Comparison of ENCODE assay signal across 8 cellular contexts in the genomic region with DNA sequence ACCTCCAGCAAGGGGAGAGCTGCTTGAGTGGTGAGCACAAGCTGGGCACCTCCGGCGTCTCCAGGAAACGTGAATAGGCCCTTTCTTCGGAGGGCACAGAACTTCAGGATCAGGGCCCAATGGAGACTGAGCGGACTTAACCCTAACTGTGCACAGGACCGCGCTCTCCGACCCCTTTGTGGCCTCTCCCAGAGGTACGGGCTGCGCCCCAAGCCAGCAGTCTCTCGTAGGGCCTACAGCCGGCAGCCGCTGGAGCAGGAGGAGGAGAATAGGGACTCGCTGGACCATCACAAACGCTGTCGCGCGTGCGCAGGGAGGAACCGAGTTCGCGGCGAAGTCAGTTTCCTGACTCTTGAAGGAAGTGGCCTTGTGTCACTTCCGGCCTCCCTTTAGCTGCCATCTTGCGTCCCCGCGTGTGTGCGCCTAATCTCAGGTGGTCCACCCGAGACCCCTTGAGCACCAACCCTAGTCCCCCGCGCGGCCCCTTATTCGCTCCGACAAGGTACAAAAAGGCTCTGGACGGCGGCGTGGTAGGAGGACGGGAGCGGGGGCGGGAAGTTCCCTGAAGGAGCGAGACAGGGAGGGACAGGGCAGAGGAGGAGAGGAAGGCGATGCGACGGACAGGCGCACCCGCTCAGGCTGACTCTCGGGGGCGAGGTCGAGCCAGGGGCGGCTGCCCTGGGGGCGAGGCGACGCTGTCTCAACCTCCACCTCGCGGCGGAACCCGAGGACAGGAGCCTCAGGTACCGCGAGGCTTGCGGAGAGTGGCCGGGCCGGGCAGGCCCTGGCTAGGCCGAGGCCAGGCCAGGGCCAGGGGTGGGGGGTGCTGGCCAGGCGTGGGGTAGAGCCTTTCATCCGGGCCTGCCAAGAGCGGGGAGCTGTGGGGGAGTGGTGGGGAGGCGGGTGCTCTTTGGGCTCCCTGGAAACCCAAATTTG. TPM values are rescaled to one million over a fixed set of nuclear protein-coding genes. Genes with fewer than 3 reads are reported as not detected.
DNase-seq lines count a peak whose midpoint lies in the region; ATAC-seq and TF ChIP-seq lines count a peak whose summit lies in the region.

BTF3 (plus strand) TSS at position 386 of the 936 bp plus-strand sequence; CDS start at position 612, 226 bp downstream.

- peaks cover 27% of the 10 kb centered on the region for H3K4me1 ChIP-seq in DOHH2 (ENCODE audit: control insufficient read depth, low read length)
- H3K4me1 ChIP-seq in GM23338 (ENCODE audit: insufficient read depth), result peaks cover 31% of the 10 kb centered on the region

- H3K4me3 ChIP-seq in DOHH2 (ENCODE audit: low read length), result peak within 1 kb of the TSS; percentile 99
- peak within 1 kb of the TSS; percentile 89 for H3K4me3 ChIP-seq in GM23338

- H3K9me2 ChIP-seq in DOHH2 (replicated peaks; ENCODE audit: control insufficient read depth, low read length) (no peaks in the 10 kb centered on the region), GM23338 (ENCODE audit: insufficient read depth) (no peaks in the 10 kb centered on the region)

- peaks cover 26% of the 10 kb centered on the region for H4K20me1 ChIP-seq in DOHH2 (ENCODE audit: control insufficient read depth, insufficient read depth, low read depth, low read length)
- H4K20me1 ChIP-seq in GM23338 (replicated peaks; ENCODE audit: insufficient read depth), result peaks cover 17% of the 10 kb centered on the region

- peak; percentile 92 for DNase-seq in GM23338 (ENCODE audit: low spot score)
- DNase-seq in LHCN-M2 (ENCODE audit: low read depth), result peak; percentile 97
- peak; percentile 99 for DNase-seq in RPMI8226
- DNase-seq in fibroblast of peridontal ligament (ENCODE audit: extremely low read depth), result peak; percentile 96
- peak; percentile 95 for DNase-seq in natural killer cell treated with Interleukin-12 subunit alpha and Interleukin-12 subunit beta and Interleukin-15 and Interleukin-18, amount 100 ng/mL, for 72 hours (ENCODE audit: low spot score)
- peak; percentile 93 for DNase-seq in stimulated activated naive CD8-positive, alpha-beta T cell treated with anti-CD3 and anti-CD28 coated beads, Interleukin-15, Interleukin-2, amounts not matched to agents 100 U/mL and 50 U/mL, for 24 hours

- H3K27me3 ChIP-seq in DOHH2 (ENCODE audit: control insufficient read depth, low read length) (no peaks in the 10 kb centered on the region), GM23338 (ENCODE audit: insufficient read depth) (no peaks in the 10 kb centered on the region)

- peak within 1 kb of the TSS; percentile 66 for H3K27ac ChIP-seq in DOHH2 (ENCODE audit: low read depth, low read length)
- peak within 1 kb of the TSS; percentile 95 for H3K27ac ChIP-seq in GM23338 (ENCODE audit: low read depth)

- H3F3A ChIP-seq in DOHH2 (ENCODE audit: control insufficient read depth, insufficient read depth) (peaks cover 15% of the 10 kb centered on the region), GM23338 (replicated peaks; ENCODE audit: low read depth) (peaks cover 3% of the 10 kb centered on the region; the same call in 1 of the 2 replicates)

- H3K79me2 ChIP-seq in DOHH2 (ENCODE audit: control insufficient read depth, low read length) (peaks cover 60% of the 10 kb centered on the region), GM23338 (replicated peaks; ENCODE audit: insufficient read depth) (peaks cover 52% of the 10 kb centered on the region)

- H2AFZ ChIP-seq in GM23338, result peak within 1 kb of the TSS; percentile 24; the same call in 1 of the 2 replicates

- peaks cover 49% of the 10 kb centered on the region for H3K36me3 Mint-ChIP-seq in GM23338 (ENCODE audit: low read depth)
- peaks cover 54% of the 10 kb centered on the region for H3K36me3 Mint-ChIP-seq in activated T-helper 17 cell treated with anti-CD3 and anti-CD28 coated beads, Interleukin-2, amount 50 U/mL, for 72 hours (ENCODE audit: low read depth)
- peaks cover 32% of the 10 kb centered on the region for H3K36me3 Mint-ChIP-seq in natural killer cell treated with Interleukin-12 subunit alpha and Interleukin-12 subunit beta and Interleukin-15 and Interleukin-18, amount 100 ng/mL, for 72 hours

- peak within 1 kb of the TSS; percentile 99 for H3K27ac Mint-ChIP-seq in GM23338
- peak within 1 kb of the TSS; percentile 99 for H3K27ac Mint-ChIP-seq in activated T-helper 17 cell treated with anti-CD3 and anti-CD28 coated beads, Interleukin-2, amount 50 U/mL, for 72 hours
- peak within 1 kb of the TSS; percentile 97 to 98 for H3K27ac Mint-ChIP-seq in natural killer cell treated with Interleukin-12 subunit alpha and Interleukin-12 subunit beta and Interleukin-15 and Interleukin-18, amount 100 ng/mL, for 72 hours

- H3K36me3 ChIP-seq in DOHH2 (ENCODE audit: control insufficient read depth, low read length), result peaks cover 50% of the 10 kb centered on the region
- H3K36me3 ChIP-seq in GM23338 (ENCODE audit: insufficient read depth), result peaks cover 17% of the 10 kb centered on the region

- H3K4me2 ChIP-seq in DOHH2 (ENCODE audit: low read length), result peak within 1 kb of the TSS; percentile 80
- H3K4me2 ChIP-seq in GM23338, result peak within 1 kb of the TSS; percentile 94

- peak within 1 kb of the TSS; percentile 98 for H3K4me3 Mint-ChIP-seq in GM23338
- peak within 1 kb of the TSS; percentile 98 for H3K4me3 Mint-ChIP-seq in activated T-helper 17 cell treated with anti-CD3 and anti-CD28 coated beads, Interleukin-2, amount 50 U/mL, for 72 hours
- peak within 1 kb of the TSS; percentile 95 for H3K4me3 Mint-ChIP-seq in natural killer cell treated with Interleukin-12 subunit alpha and Interleukin-12 subunit beta and Interleukin-15 and Interleukin-18, amount 100 ng/mL, for 72 hours

- TF ChIP-seq CTCF in DOHH2 (IDR thresholded peaks at IDR 0.05; ENCODE audit: low read depth, low read length, poor library complexity, severe bottlenecking), result no peak
- no peak for TF ChIP-seq CTCF in GM23338 (conservative IDR thresholded peaks at IDR 0.05; ENCODE audit: low read depth in 2 of 2)

- H3K4me1 Mint-ChIP-seq in GM23338, result peaks cover 47% of the 10 kb centered on the region
- peaks cover 19% of the 10 kb centered on the region for H3K4me1 Mint-ChIP-seq in activated T-helper 17 cell treated with anti-CD3 and anti-CD28 coated beads, Interleukin-2, amount 50 U/mL, for 72 hours
- H3K4me1 Mint-ChIP-seq in natural killer cell treated with Interleukin-12 subunit alpha and Interleukin-12 subunit beta and Interleukin-15 and Interleukin-18, amount 100 ng/mL, for 72 hours (ENCODE audit: low read depth in 2 of 2), result peaks cover 27 to 28% of the 10 kb centered on the region in 2 donors

- ATAC-seq in GM23338, result peak; percentile 89
- peak; percentile 98 for ATAC-seq in activated T-helper 17 cell treated with anti-CD3 and anti-CD28 coated beads, Interleukin-2, amount 50 U/mL, for 72 hours (replicated peaks)
- ATAC-seq in natural killer cell treated with Interleukin-12 subunit alpha and Interleukin-12 subunit beta and Interleukin-15 and Interleukin-18, amount 100 ng/mL, for 72 hours, result peak; percentile 98
- ATAC-seq in stimulated activated naive CD8-positive, alpha-beta T cell treated with anti-CD3 and anti-CD28 coated beads, Interleukin-15, Interleukin-2, amounts not matched to agents 100 U/mL and 50 U/mL, for 24 hours, result peak; percentile 96

- H3K9me3 Mint-ChIP-seq in GM23338, result no peaks in the 10 kb centered on the region
- no peaks in the 10 kb centered on the region for H3K9me3 Mint-ChIP-seq in activated T-helper 17 cell treated with anti-CD3 and anti-CD28 coated beads, Interleukin-2, amount 50 U/mL, for 72 hours
- H3K9me3 Mint-ChIP-seq in natural killer cell treated with Interleukin-12 subunit alpha and Interleukin-12 subunit beta and Interleukin-15 and Interleukin-18, amount 100 ng/mL, for 72 hours, result no peaks in the 10 kb centered on the region

- H3K27me3 Mint-ChIP-seq in GM23338 (ENCODE audit: insufficient read depth, low read depth, poor library complexity), result peaks cover 9% of the 10 kb centered on the region
- H3K27me3 Mint-ChIP-seq in activated T-helper 17 cell treated with anti-CD3 and anti-CD28 coated beads, Interleukin-2, amount 50 U/mL, for 72 hours, result peaks cover 7% of the 10 kb centered on the region
- H3K27me3 Mint-ChIP-seq in natural killer cell treated with Interleukin-12 subunit alpha and Interleukin-12 subunit beta and Interleukin-15 and Interleukin-18, amount 100 ng/mL, for 72 hours, result peaks cover 7 to 10% of the 10 kb centered on the region in 2 donors

- no peaks in the 10 kb centered on the region for H3K9me3 ChIP-seq in DOHH2 (ENCODE audit: control insufficient read depth, insufficient read depth, low read length)

TF ChIP-seq in GM23338, 12 proteins besides CTCF, POLR2A, EP300 and RAD21 (continues in another document):
- TF ChIP-seq EZH2phosphoT487 (IDR thresholded peaks at IDR 0.05; ENCODE audit: unreplicated experiment) (no peak), JUNB (IDR thresholded peaks at IDR 0.05; ENCODE audit: unreplicated experiment) (no peak)

RNA-seq across cellular contexts. Expression of gene BTF3, which starts in this region (rescaled TPM):
- 472 and 506 TPM in 2 replicates for total RNA-seq in GM23338 (2014; rRNA removed; shearing (Covaris generic))
- 1,033 and 1,148 TPM in 2 replicates for polyA plus RNA-seq in GM23338 (2016; fragmentation: Nextera tagmentation; extraction: Ambion mirVana)
- total RNA-seq in LHCN-M2 (2014; rRNA removed), result 405 and 446 TPM in 2 replicates
- 654 TPM for polyA plus RNA-seq in LHCN-M2 (2012)
- 100 to 1,000 TPM; 887 to 907 TPM for total RNA-seq in activated T-helper 17 cell treated with anti-CD3 and anti-CD28 coated beads, Interleukin-2, amount 50 U/mL, for 72 hours
- 100 to 1,000 TPM; 426 to 537 TPM for total RNA-seq in natural killer cell treated with Interleukin-12 subunit alpha and Interleukin-12 subunit beta and Interleukin-15 and Interleukin-18, amount 100 ng/mL, for 72 hours

Comparison
In these comparisons a context has a peak if more than half of its experiments do, and no peak if none do; other contexts are left out.
1. Peak in every context shown above with its lines: DNase-seq, ATAC-seq, H3K4me3 ChIP-seq and H3K27ac ChIP-seq.